In genomic region chr7:151113344-151114150, GRCh38 we compare ENCODE assay signal across 9 cellular contexts. TPM values are rescaled to one million over a fixed set of nuclear protein-coding genes. Genes with fewer than 3 reads are reported as not detected.
DNase-seq lines count a peak whose midpoint lies in the region; ATAC-seq, FAIRE-seq and TF ChIP-seq lines count a peak whose summit lies in the region.
"Had no signal": no experiment of that assay in that cellular context is flagged by ENCODE, and none has a peak within 500 bp of the region (broad histone marks: within the 10 kb centered on the region; RNA-seq: fewer than 3 reads in every experiment).

No MANE protein-coding gene starts in this region.

- H3K27me3 ChIP-seq in K562 (ENCODE audit: control insufficient read depth in 2 of 2, insufficient read depth in 2 of 2, low read length in 2 of 2) (no peaks in the 10 kb centered on the region), lower lobe of right lung (ENCODE audit: low read depth) (no peaks in the 10 kb centered on the region)

- no peak overlapping the region for H2AFZ ChIP-seq in K562 (ENCODE audit: low read depth, low read length)

- peak; percentile 89 for FAIRE-seq in K562 (lab: Jason Lieb, UNC)
- FAIRE-seq: TTC549 had no signal

- H3K79me2 ChIP-seq in K562 (ENCODE audit: control insufficient read depth, insufficient read depth, low read length), result peaks cover 74% of the 10 kb centered on the region

- peak; percentile 58 for ATAC-seq in K562
- peak; percentile 62 to 71 for ATAC-seq in lower lobe of right lung

- TF ChIP-seq POLR2A in K562 (conservative IDR thresholded peaks at IDR 0.05), result no peak

- peaks cover 74% of the 10 kb centered on the region for H4K20me1 ChIP-seq in K562 (replicated peaks; ENCODE audit: control insufficient read depth, insufficient read depth, low read length)

- H3K4me3 ChIP-seq in K562 (no peak overlapping the region), lower lobe of right lung (peak overlapping the region; percentile 42)

- TF ChIP-seq RAD21 in K562 (CRISPR knock-in tag; conservative IDR thresholded peaks at IDR 0.05 in 1 of 2, IDR thresholded peaks at IDR 0.05 in 1 of 2), result no peak

- no peaks in the 10 kb centered on the region for H3K9me3 ChIP-seq in K562 (replicated peaks; ENCODE audit: control insufficient read depth, insufficient read depth, low read depth, low read length)
- H3K9me3 ChIP-seq in lower lobe of right lung, result no peaks in the 10 kb centered on the region

- peak overlapping the region; percentile 22; the same call in 1 of the 2 replicates for H3K4me2 ChIP-seq in K562 (ENCODE audit: insufficient read depth, low read length)

- 32% methylated on average over 13 of the region's 13 CpGs for WGBS in K562 (ENCODE audit: insufficient coverage, low coverage, missing lambda C conversion rate)

- in situ Hi-C loops in K562 (cut with MboI), result no loop called here

- DNase-seq in AG08396 (ENCODE audit: low spot score) (peak; percentile 86), HT1080 (ENCODE audit: low read depth) (peak; percentile 89), K562 (ENCODE audit: extremely low read depth in 1 of 4, low spot score in 3 of 4) (peak; percentile 80 to 87 (median 84)), lower lobe of right lung (peak; percentile 75), NCI-H1436 treated with DMSO at 0.1 percent for 48 hours (lab: John Stamatoyannopoulos, UW) (no peak), RPMI8226 (no peak), SIG-M5 (lab: John Stamatoyannopoulos, UW) (no peak)
- DNase-seq in stimulated activated naive CD4-positive, alpha-beta T cell (lab: John Stamatoyannopoulos, UW), result no peak

- CTCF ChIA-PET in K562 (lab: Yijun Ruan, JAX; ENCODE audit: low intra/inter-chr PET ratio), result interaction anchor here (0.5 to 0.6 kb wide), 3 partner anchors 53 to 1199 kb away, joined by 4 to 6 read pairs (median 5); no protein-coding TSS in a partner anchor

- TF ChIP-seq EP300 in K562 (IDR thresholded peaks at IDR 0.05; ENCODE audit: low read length), result peak; percentile 38; the same call in 1 of the 2 replicates

- peak overlapping the region in 1 of 2 experiments; percentile 49; a peak in 2 of 4 replicates for H3K9ac ChIP-seq in K562 (ENCODE audit: insufficient read depth in 1 of 2, low read depth in 2 of 2, low read length in 2 of 2)

- H3K9me1 ChIP-seq in K562 (ENCODE audit: control insufficient read depth, insufficient read depth, low read length), result peaks cover 14% of the 10 kb centered on the region

- TF ChIP-seq CTCF in K562 (IDR thresholded peaks at IDR 0.05 in 2 of 3, conservative IDR thresholded peaks at IDR 0.05 in 1 of 3; ENCODE audit: insufficient read depth in 2 of 3, low read depth in 1 of 3, low read length in 3 of 3) (0 out of 6 replicates have a peak, but pooled peaks of 1 of the 3 experiments have one; percentile 4), lower lobe of right lung (IDR thresholded peaks at IDR 0.05) (no peak)

- POLR2A ChIA-PET in K562 (lab: Yijun Ruan, JAX), result no interaction called here

- H3K36me3 ChIP-seq in K562 (ENCODE audit: control insufficient read depth, insufficient read depth, low read length), result peaks cover 57% of the 10 kb centered on the region; the same call in 2 of the 3 replicates
- peaks cover 17% of the 10 kb centered on the region for H3K36me3 ChIP-seq in lower lobe of right lung

- H3K4me1 ChIP-seq in K562 (replicated peaks in 1 of 2; ENCODE audit: control insufficient read depth in 2 of 2, insufficient read depth in 2 of 2, low read length in 2 of 2), result peaks cover 41 to 79% of the 10 kb centered on the region in 2 experiments
- H3K4me1 ChIP-seq in lower lobe of right lung, result peaks cover 50% of the 10 kb centered on the region

- BruUV-seq in K562 (replicated peaks; lab: Mats Ljungman, UMichigan), result no TSS peak

- intact Hi-C loops in K562 (cut with micrococcal nuclease), result loop anchor here (5.0 kb wide), 2 partner anchors 151 to 216 kb away; no protein-coding TSS in a partner anchor
- intact Hi-C loops in lower lobe of right lung (cut with DNase I), result no loop called here

- H3K27ac ChIP-seq in K562 (ENCODE audit: extremely low read depth, low read depth, low read length), result peak overlapping the region; percentile 56; the same call in 2 of the 3 replicates
- H3K27ac ChIP-seq in lower lobe of right lung, result peak overlapping the region; percentile 71

RNA-seq across cellular contexts. Expression of gene AGAP3, which starts 27.3 kb away (rescaled TPM):
- total RNA-seq in HT1080 (2014; rRNA removed; shearing (Covaris generic)), result 36.4 and 45.3 TPM in 2 replicates
- 43.4 and 51.2 TPM in 2 replicates for polyA plus RNA-seq in HT1080 (2015; cell fraction: cytosol; rRNA removed)
- 85.9 and 98.9 TPM in 2 replicates for polyA plus RNA-seq in HT1080 (2015; cell fraction: nucleus; rRNA removed)
- total RNA-seq in K562 (2011; cell fraction: chromatin; rRNA removed; ENCODE audit: low replicate concordance), result 309 and 657 TPM in 2 replicates
- total RNA-seq in K562 (2011; cell fraction: nucleolus; rRNA removed), result 263 and 322 TPM in 2 replicates
- total RNA-seq in K562 (2011; cell fraction: nucleoplasm; rRNA removed), result 258 and 293 TPM in 2 replicates
- 62.2 and 94.2 TPM in 2 replicates for total RNA-seq in K562 (2014; rRNA removed)
- total RNA-seq in K562 (2014; rRNA removed; fragmentation: Illumina TruSeq; extraction: Trizol), result 34.6 and 44.0 TPM in 2 replicates
- 59.8 and 60.0 TPM in 2 replicates for total RNA-seq in K562 (2015; rRNA removed; fragmentation: Illumina TruSeq; extraction: Trizol)
- total RNA-seq in K562 (2021), result 178 and 208 TPM in 2 replicates
- 61.4 and 65.4 TPM in 2 replicates for polyA plus RNA-seq in K562 (2011; rRNA removed)
- 86.8 and 233 TPM in 2 replicates for polyA plus RNA-seq in K562 (2011; cell fraction: cytosol; rRNA removed)
- 273 and 510 TPM in 2 replicates for polyA plus RNA-seq in K562 (2011; cell fraction: nucleus; rRNA removed)
- polyA plus RNA-seq in K562 (2012), result 83.7 and 110 TPM in 2 replicates
- 66.7 and 96.7 TPM in 2 replicates for polyA plus RNA-seq in K562 (2014; fragmentation: Illumina TruSeq; extraction: Trizol)
- 1 to 10 TPM; 3.4 to 4.4 TPM for polyA plus RNA-seq in K562 (2014; fragmentation: Nextera tagmentation; extraction: Ambion mirVana)
- 118 and 127 TPM in 2 replicates for polyA plus RNA-seq in K562 (2014; rRNA removed)
- polyA minus RNA-seq in K562 (2011; rRNA and poly(A)+ RNA removed), result 34.5 and 46.4 TPM in 2 replicates
- polyA minus RNA-seq in K562 (2011; cell fraction: cytosol; rRNA and poly(A)+ RNA removed), result 64.1 and 65.6 TPM in 2 replicates
- polyA minus RNA-seq in K562 (2011; cell fraction: nucleus; rRNA and poly(A)+ RNA removed), result 79.9 and 118 TPM in 2 replicates
- 157 TPM for total RNA-seq in lower lobe of right lung

RNA-seq across cellular contexts. Expression of gene TMUB1, which starts 30.3 kb away (rescaled TPM):
- 66.3 and 85.1 TPM in 2 replicates for total RNA-seq in HT1080 (2014; rRNA removed; shearing (Covaris generic))
- 64.5 and 88.0 TPM in 2 replicates for polyA plus RNA-seq in HT1080 (2015; cell fraction: cytosol; rRNA removed)
- 52.3 and 55.8 TPM in 2 replicates for polyA plus RNA-seq in HT1080 (2015; cell fraction: nucleus; rRNA removed)
- 28.8 and 70.7 TPM in 2 replicates for total RNA-seq in K562 (2011; cell fraction: chromatin; rRNA removed; ENCODE audit: low replicate concordance)
- total RNA-seq in K562 (2011; cell fraction: nucleolus; rRNA removed), result 113 and 126 TPM in 2 replicates
- total RNA-seq in K562 (2011; cell fraction: nucleoplasm; rRNA removed), result 72.2 and 72.4 TPM in 2 replicates
- total RNA-seq in K562 (2014; rRNA removed) (189 and 255 TPM in 2 replicates), K562 (2014; rRNA removed; fragmentation: Illumina TruSeq; extraction: Trizol) (19.4 and 21.4 TPM in 2 replicates), K562 (2015; rRNA removed; fragmentation: Illumina TruSeq; extraction: Trizol) (86.3 and 97.0 TPM in 2 replicates), K562 (2021) (233 and 241 TPM in 2 replicates), lower lobe of right lung (37.4 TPM)
- polyA plus RNA-seq in K562 (2011; rRNA removed) (38.4 and 59.7 TPM in 2 replicates), K562 (2014; fragmentation: Illumina TruSeq; extraction: Trizol) (74.1 and 210 TPM in 2 replicates), K562 (2014; fragmentation: Nextera tagmentation; extraction: Ambion mirVana) (under 1 TPM; 0.14 to 0.34 TPM), K562 (2014; rRNA removed) (195 and 207 TPM in 2 replicates)
- 86.5 and 297 TPM in 2 replicates for polyA plus RNA-seq in K562 (2011; cell fraction: cytosol; rRNA removed)
- 123 and 249 TPM in 2 replicates for polyA plus RNA-seq in K562 (2011; cell fraction: nucleus; rRNA removed)
- polyA plus RNA-seq in K562 (2012), result 165 and 183 TPM in 2 replicates
- 8.2 and 12.5 TPM in 2 replicates for polyA minus RNA-seq in K562 (2011; rRNA and poly(A)+ RNA removed)
- 52.4 and 69.4 TPM in 2 replicates for polyA minus RNA-seq in K562 (2011; cell fraction: cytosol; rRNA and poly(A)+ RNA removed)
- polyA minus RNA-seq in K562 (2011; cell fraction: nucleus; rRNA and poly(A)+ RNA removed), result 18.0 and 20.3 TPM in 2 replicates

RNA-seq across cellular contexts. Expression of gene FASTK, which starts 32.9 kb away (rescaled TPM):
- 86.5 and 100 TPM in 2 replicates for total RNA-seq in HT1080 (2014; rRNA removed; shearing (Covaris generic))
- polyA plus RNA-seq in HT1080 (2015; cell fraction: cytosol; rRNA removed), result 61.9 and 80.7 TPM in 2 replicates
- polyA plus RNA-seq in HT1080 (2015; cell fraction: nucleus; rRNA removed), result 301 and 312 TPM in 2 replicates
- total RNA-seq in K562 (2011; cell fraction: chromatin; rRNA removed; ENCODE audit: low replicate concordance), result 153 and 539 TPM in 2 replicates
- 501 and 515 TPM in 2 replicates for total RNA-seq in K562 (2011; cell fraction: nucleolus; rRNA removed)
- 225 and 261 TPM in 2 replicates for total RNA-seq in K562 (2011; cell fraction: nucleoplasm; rRNA removed)
- total RNA-seq in K562 (2014; rRNA removed) (114 and 139 TPM in 2 replicates), K562 (2014; rRNA removed; fragmentation: Illumina TruSeq; extraction: Trizol) (8.3 and 12.6 TPM in 2 replicates), K562 (2015; rRNA removed; fragmentation: Illumina TruSeq; extraction: Trizol) (50.3 and 55.4 TPM in 2 replicates), K562 (2021) (106 and 112 TPM in 2 replicates), lower lobe of right lung (54.4 TPM)
- polyA plus RNA-seq in K562 (2011; rRNA removed) (48.2 and 69.4 TPM in 2 replicates), K562 (2014; fragmentation: Illumina TruSeq; extraction: Trizol) (38.2 and 53.4 TPM in 2 replicates), K562 (2014; fragmentation: Nextera tagmentation; extraction: Ambion mirVana) (1 to 10 TPM in 1 of 2 experiments, under 1 TPM in 1; 0.51 to 2.7 TPM), K562 (2014; rRNA removed) (150 and 181 TPM in 2 replicates)
- 50.7 and 105 TPM in 2 replicates for polyA plus RNA-seq in K562 (2011; cell fraction: cytosol; rRNA removed)
- polyA plus RNA-seq in K562 (2011; cell fraction: nucleus; rRNA removed), result 711 and 1,075 TPM in 2 replicates
- polyA plus RNA-seq in K562 (2012), result 70.9 and 124 TPM in 2 replicates
- 18.8 and 24.7 TPM in 2 replicates for polyA minus RNA-seq in K562 (2011; rRNA and poly(A)+ RNA removed)
- polyA minus RNA-seq in K562 (2011; cell fraction: cytosol; rRNA and poly(A)+ RNA removed), result 22.8 and 23.4 TPM in 2 replicates
- 187 and 189 TPM in 2 replicates for polyA minus RNA-seq in K562 (2011; cell fraction: nucleus; rRNA and poly(A)+ RNA removed)

RNA-seq across cellular contexts. Expression of gene GBX1, which starts 53.9 kb away (rescaled TPM):
- total RNA-seq in HT1080 (2014; rRNA removed; shearing (Covaris generic)), result not detected in 2 replicates
- not detected in 2 replicates for polyA plus RNA-seq in HT1080 (2015; cell fraction: cytosol; rRNA removed)
- not detected in 2 replicates for polyA plus RNA-seq in HT1080 (2015; cell fraction: nucleus; rRNA removed)
- total RNA-seq in K562 (2011; cell fraction: chromatin; rRNA removed; ENCODE audit: low replicate concordance), result not detected in 2 replicates
- total RNA-seq in K562 (2011; cell fraction: nucleolus; rRNA removed), result not detected in 2 replicates
- not detected in 2 replicates for total RNA-seq in K562 (2011; cell fraction: nucleoplasm; rRNA removed)
- total RNA-seq in K562 (2014; rRNA removed) (not detected in 2 replicates), K562 (2014; rRNA removed; fragmentation: Illumina TruSeq; extraction: Trizol) (not detected in 2 replicates), K562 (2015; rRNA removed; fragmentation: Illumina TruSeq; extraction: Trizol) (not detected in 2 replicates), K562 (2021) (not detected in 2 replicates), lower lobe of right lung (not detected)
- polyA plus RNA-seq in K562 (2011; rRNA removed) (not detected in 2 replicates), K562 (2014; fragmentation: Illumina TruSeq; extraction: Trizol) (not detected in 2 replicates), K562 (2014; fragmentation: Nextera tagmentation; extraction: Ambion mirVana) (not detected), K562 (2014; rRNA removed) (not detected in 2 replicates)
- polyA plus RNA-seq in K562 (2011; cell fraction: cytosol; rRNA removed), result not detected in 2 replicates
- polyA plus RNA-seq in K562 (2011; cell fraction: nucleus; rRNA removed), result not detected in 2 replicates
- polyA plus RNA-seq in K562 (2012), result not detected in 2 replicates
- not detected in 2 replicates for polyA minus RNA-seq in K562 (2011; rRNA and poly(A)+ RNA removed)
- polyA minus RNA-seq in K562 (2011; cell fraction: cytosol; rRNA and poly(A)+ RNA removed), result not detected in 2 replicates
- polyA minus RNA-seq in K562 (2011; cell fraction: nucleus; rRNA and poly(A)+ RNA removed), result not detected in 2 replicates

RNA-seq across cellular contexts. Expression of gene SLC4A2, which starts 54.2 kb away (rescaled TPM):
- 121 and 146 TPM in 2 replicates for total RNA-seq in HT1080 (2014; rRNA removed; shearing (Covaris generic))
- polyA plus RNA-seq in HT1080 (2015; cell fraction: cytosol; rRNA removed), result 61.8 and 65.8 TPM in 2 replicates
- polyA plus RNA-seq in HT1080 (2015; cell fraction: nucleus; rRNA removed), result 172 and 211 TPM in 2 replicates
- 230 and 845 TPM in 2 replicates for total RNA-seq in K562 (2011; cell fraction: chromatin; rRNA removed; ENCODE audit: low replicate concordance)
- total RNA-seq in K562 (2011; cell fraction: nucleolus; rRNA removed), result 746 and 756 TPM in 2 replicates
- total RNA-seq in K562 (2011; cell fraction: nucleoplasm; rRNA removed), result 367 and 388 TPM in 2 replicates
- total RNA-seq in K562 (2014; rRNA removed), result 360 and 417 TPM in 2 replicates
- total RNA-seq in K562 (2014; rRNA removed; fragmentation: Illumina TruSeq; extraction: Trizol), result 32.6 and 55.0 TPM in 2 replicates
- total RNA-seq in K562 (2015; rRNA removed; fragmentation: Illumina TruSeq; extraction: Trizol), result 130 and 132 TPM in 2 replicates
- total RNA-seq in K562 (2021), result 363 and 375 TPM in 2 replicates
- 69.2 and 85.2 TPM in 2 replicates for polyA plus RNA-seq in K562 (2011; rRNA removed)
- polyA plus RNA-seq in K562 (2011; cell fraction: cytosol; rRNA removed), result 68.0 and 147 TPM in 2 replicates
- 438 and 829 TPM in 2 replicates for polyA plus RNA-seq in K562 (2011; cell fraction: nucleus; rRNA removed)
- polyA plus RNA-seq in K562 (2012), result 243 and 347 TPM in 2 replicates
- polyA plus RNA-seq in K562 (2014; fragmentation: Illumina TruSeq; extraction: Trizol), result 166 and 212 TPM in 2 replicates
- 10 to 100 TPM; 11.4 to 28.8 TPM for polyA plus RNA-seq in K562 (2014; fragmentation: Nextera tagmentation; extraction: Ambion mirVana)
- 306 and 316 TPM in 2 replicates for polyA plus RNA-seq in K562 (2014; rRNA removed)
- polyA minus RNA-seq in K562 (2011; rRNA and poly(A)+ RNA removed), result 29.9 and 60.1 TPM in 2 replicates
- polyA minus RNA-seq in K562 (2011; cell fraction: cytosol; rRNA and poly(A)+ RNA removed), result 79.9 and 106 TPM in 2 replicates
- 138 and 143 TPM in 2 replicates for polyA minus RNA-seq in K562 (2011; cell fraction: nucleus; rRNA and poly(A)+ RNA removed)
- 182 TPM for total RNA-seq in lower lobe of right lung

Comparison
In these comparisons a context has a peak if more than half of its experiments do, and no peak if none do; other contexts are left out.
1. DNase-seq: peak in AG08396 (single experiment), HT1080 (single experiment), K562 (4 of 4) and lower lobe of right lung (single experiment); none in NCI-H1436 treated with DMSO at 0.1 percent for 48 hours (single experiment), RPMI8226 (single experiment), SIG-M5 (single experiment) and stimulated activated naive CD4-positive, alpha-beta T cell (0 of 6).